ENCODE assay signal across 1 cellular context in the genomic region with DNA sequence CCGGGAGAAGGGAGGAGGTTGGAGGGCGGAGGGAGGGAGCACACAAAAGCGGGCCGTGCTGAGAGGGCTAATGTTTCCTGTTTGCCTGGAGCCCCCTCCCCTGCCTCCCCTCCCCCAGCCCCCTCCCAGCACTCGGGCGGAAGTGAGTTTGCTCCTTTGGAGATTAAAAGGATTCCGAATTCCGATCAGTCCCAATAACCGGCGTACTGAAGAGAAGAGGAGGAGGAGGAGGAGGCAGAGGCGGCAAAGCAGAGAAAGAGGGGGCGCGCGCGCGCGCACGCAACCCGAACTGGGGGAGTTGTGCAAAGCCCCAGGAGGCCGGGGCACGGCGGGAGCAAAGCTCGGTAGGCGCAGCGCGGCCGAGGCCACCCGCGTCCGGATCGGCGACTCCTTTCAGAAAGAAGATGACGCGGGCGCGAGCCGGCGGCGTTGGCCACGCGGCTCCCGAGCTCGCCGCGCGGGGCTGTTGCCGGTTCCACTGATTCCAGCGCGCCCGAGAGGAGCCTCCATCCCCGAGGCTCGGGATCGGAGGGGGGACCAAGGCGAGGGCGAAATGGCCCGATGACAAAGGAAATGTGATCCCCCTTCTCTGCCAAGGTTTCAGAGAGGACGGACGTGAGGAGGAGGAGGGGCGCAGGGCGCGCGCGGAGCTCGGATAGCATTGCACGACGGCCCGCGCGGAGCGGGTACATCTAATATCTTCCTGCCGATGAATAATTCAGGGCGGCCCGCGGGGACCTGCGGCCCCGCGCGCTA.
TF ChIP-seq lines count a peak whose summit lies in the region.

No MANE protein-coding gene starts in this region.

TF ChIP-seq in HepG2, 621 proteins besides CTCF, POLR2A, EP300 and RAD21 (continued from another document and continues in another):
- TF ChIP-seq, protein P1, sequence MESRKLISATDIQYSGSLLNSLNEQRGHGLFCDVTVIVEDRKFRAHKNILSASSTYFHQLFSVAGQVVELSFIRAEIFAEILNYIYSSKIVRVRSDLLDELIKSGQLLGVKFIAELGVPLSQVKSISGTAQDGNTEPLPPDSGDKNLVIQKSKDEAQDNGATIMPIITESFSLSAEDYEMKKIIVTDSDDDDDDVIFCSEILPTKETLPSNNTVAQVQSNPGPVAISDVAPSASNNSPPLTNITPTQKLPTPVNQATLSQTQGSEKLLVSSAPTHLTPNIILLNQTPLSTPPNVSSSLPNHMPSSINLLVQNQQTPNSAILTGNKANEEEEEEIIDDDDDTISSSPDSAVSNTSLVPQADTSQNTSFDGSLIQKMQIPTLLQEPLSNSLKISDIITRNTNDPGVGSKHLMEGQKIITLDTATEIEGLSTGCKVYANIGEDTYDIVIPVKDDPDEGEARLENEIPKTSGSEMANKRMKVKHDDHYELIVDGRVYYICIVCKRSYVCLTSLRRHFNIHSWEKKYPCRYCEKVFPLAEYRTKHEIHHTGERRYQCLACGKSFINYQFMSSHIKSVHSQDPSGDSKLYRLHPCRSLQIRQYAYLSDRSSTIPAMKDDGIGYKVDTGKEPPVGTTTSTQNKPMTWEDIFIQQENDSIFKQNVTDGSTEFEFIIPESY (CRISPR knock-in tag; IDR thresholded peaks at IDR 0.05) = no peak
- TF ChIP-seq DPF2 (CRISPR knock-in tag; IDR thresholded peaks at IDR 0.05; ENCODE audit: borderline replicate concordance, low read depth) = 0 out of 2 replicates have a peak, but pooled peaks have one; percentile 12
- TF ChIP-seq, protein P2, sequence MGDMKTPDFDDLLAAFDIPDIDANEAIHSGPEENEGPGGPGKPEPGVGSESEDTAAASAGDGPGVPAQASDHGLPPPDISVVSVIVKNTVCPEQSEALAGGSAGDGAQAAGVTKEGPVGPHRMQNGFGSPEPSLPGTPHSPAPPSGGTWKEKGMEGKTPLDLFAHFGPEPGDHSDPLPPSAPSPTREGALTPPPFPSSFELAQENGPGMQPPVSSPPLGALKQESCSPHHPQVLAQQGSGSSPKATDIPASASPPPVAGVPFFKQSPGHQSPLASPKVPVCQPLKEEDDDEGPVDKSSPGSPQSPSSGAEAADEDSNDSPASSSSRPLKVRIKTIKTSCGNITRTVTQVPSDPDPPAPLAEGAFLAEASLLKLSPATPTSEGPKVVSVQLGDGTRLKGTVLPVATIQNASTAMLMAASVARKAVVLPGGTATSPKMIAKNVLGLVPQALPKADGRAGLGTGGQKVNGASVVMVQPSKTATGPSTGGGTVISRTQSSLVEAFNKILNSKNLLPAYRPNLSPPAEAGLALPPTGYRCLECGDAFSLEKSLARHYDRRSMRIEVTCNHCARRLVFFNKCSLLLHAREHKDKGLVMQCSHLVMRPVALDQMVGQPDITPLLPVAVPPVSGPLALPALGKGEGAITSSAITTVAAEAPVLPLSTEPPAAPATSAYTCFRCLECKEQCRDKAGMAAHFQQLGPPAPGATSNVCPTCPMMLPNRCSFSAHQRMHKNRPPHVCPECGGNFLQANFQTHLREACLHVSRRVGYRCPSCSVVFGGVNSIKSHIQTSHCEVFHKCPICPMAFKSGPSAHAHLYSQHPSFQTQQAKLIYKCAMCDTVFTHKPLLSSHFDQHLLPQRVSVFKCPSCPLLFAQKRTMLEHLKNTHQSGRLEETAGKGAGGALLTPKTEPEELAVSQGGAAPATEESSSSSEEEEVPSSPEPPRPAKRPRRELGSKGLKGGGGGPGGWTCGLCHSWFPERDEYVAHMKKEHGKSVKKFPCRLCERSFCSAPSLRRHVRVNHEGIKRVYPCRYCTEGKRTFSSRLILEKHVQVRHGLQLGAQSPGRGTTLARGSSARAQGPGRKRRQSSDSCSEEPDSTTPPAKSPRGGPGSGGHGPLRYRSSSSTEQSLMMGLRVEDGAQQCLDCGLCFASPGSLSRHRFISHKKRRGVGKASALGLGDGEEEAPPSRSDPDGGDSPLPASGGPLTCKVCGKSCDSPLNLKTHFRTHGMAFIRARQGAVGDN (CRISPR knock-in tag; IDR thresholded peaks at IDR 0.05) = peak; percentile 64
- peak; percentile 70 for TF ChIP-seq ZBTB7B (CRISPR knock-in tag; IDR thresholded peaks at IDR 0.05)
- peak; percentile 21; the same call in 1 of the 2 replicates for TF ChIP-seq ARNT2 (CRISPR knock-in tag; IDR thresholded peaks at IDR 0.05; ENCODE audit: low read depth)
- TF ChIP-seq IKZF4 (CRISPR knock-in tag; IDR thresholded peaks at IDR 0.05; ENCODE audit: borderline replicate concordance, low read depth, not compliant biosample characterization) = no peak
- TF ChIP-seq, protein P3, sequence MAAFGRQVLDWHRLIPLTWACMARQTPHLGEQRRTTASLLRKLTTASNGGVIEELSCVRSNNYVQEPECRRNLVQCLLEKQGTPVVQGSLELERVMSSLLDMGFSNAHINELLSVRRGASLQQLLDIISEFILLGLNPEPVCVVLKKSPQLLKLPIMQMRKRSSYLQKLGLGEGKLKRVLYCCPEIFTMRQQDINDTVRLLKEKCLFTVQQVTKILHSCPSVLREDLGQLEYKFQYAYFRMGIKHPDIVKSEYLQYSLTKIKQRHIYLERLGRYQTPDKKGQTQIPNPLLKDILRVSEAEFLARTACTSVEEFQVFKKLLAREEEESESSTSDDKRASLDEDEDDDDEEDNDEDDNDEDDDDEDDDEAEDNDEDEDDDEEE (CRISPR knock-in tag; IDR thresholded peaks at IDR 0.05) = 0 out of 2 replicates have a peak, but pooled peaks have one; percentile 25
- TF ChIP-seq ZNF7 (CRISPR knock-in tag; IDR thresholded peaks at IDR 0.05) = no peak
- no peak for TF ChIP-seq ZNF256 (CRISPR knock-in tag; conservative IDR thresholded peaks at IDR 0.05)
- TF ChIP-seq, protein P4, sequence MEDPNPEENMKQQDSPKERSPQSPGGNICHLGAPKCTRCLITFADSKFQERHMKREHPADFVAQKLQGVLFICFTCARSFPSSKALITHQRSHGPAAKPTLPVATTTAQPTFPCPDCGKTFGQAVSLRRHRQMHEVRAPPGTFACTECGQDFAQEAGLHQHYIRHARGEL (CRISPR knock-in tag; IDR thresholded peaks at IDR 0.05) = no peak
- no peak for TF ChIP-seq ZNF432 (CRISPR knock-in tag; IDR thresholded peaks at IDR 0.05; ENCODE audit: borderline replicate concordance)
- TF ChIP-seq MIER3 (CRISPR knock-in tag; IDR thresholded peaks at IDR 0.05; ENCODE audit: borderline replicate concordance) = peak; percentile 50; the same call in 1 of the 2 replicates
- peak; percentile 74; the same call in 1 of the 2 replicates for TF ChIP-seq HOXA5 (CRISPR knock-in tag; IDR thresholded peaks at IDR 0.05)
- TF ChIP-seq, protein P5, sequence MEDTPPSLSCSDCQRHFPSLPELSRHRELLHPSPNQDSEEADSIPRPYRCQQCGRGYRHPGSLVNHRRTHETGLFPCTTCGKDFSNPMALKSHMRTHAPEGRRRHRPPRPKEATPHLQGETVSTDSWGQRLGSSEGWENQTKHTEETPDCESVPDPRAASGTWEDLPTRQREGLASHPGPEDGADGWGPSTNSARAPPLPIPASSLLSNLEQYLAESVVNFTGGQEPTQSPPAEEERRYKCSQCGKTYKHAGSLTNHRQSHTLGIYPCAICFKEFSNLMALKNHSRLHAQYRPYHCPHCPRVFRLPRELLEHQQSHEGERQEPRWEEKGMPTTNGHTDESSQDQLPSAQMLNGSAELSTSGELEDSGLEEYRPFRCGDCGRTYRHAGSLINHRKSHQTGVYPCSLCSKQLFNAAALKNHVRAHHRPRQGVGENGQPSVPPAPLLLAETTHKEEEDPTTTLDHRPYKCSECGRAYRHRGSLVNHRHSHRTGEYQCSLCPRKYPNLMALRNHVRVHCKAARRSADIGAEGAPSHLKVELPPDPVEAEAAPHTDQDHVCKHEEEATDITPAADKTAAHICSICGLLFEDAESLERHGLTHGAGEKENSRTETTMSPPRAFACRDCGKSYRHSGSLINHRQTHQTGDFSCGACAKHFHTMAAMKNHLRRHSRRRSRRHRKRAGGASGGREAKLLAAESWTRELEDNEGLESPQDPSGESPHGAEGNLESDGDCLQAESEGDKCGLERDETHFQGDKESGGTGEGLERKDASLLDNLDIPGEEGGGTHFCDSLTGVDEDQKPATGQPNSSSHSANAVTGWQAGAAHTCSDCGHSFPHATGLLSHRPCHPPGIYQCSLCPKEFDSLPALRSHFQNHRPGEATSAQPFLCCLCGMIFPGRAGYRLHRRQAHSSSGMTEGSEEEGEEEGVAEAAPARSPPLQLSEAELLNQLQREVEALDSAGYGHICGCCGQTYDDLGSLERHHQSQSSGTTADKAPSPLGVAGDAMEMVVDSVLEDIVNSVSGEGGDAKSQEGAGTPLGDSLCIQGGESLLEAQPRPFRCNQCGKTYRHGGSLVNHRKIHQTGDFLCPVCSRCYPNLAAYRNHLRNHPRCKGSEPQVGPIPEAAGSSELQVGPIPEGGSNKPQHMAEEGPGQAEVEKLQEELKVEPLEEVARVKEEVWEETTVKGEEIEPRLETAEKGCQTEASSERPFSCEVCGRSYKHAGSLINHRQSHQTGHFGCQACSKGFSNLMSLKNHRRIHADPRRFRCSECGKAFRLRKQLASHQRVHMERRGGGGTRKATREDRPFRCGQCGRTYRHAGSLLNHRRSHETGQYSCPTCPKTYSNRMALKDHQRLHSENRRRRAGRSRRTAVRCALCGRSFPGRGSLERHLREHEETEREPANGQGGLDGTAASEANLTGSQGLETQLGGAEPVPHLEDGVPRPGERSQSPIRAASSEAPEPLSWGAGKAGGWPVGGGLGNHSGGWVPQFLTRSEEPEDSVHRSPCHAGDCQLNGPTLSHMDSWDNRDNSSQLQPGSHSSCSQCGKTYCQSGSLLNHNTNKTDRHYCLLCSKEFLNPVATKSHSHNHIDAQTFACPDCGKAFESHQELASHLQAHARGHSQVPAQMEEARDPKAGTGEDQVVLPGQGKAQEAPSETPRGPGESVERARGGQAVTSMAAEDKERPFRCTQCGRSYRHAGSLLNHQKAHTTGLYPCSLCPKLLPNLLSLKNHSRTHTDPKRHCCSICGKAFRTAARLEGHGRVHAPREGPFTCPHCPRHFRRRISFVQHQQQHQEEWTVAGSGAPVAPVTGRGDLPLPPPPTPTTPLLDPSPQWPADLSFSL (CRISPR knock-in tag; IDR thresholded peaks at IDR 0.05) = no peak
- peak; percentile 37; the same call in 1 of the 2 replicates for TF ChIP-seq PHF20 (CRISPR knock-in tag; IDR thresholded peaks at IDR 0.05)
- no peak for TF ChIP-seq JUND (CRISPR knock-in tag; IDR thresholded peaks at IDR 0.05)
- TF ChIP-seq NCOA1 (CRISPR knock-in tag; IDR thresholded peaks at IDR 0.05) = no peak
- TF ChIP-seq ZNF788 (CRISPR knock-in tag; IDR thresholded peaks at IDR 0.05; ENCODE audit: borderline replicate concordance) = 0 out of 2 replicates have a peak, but pooled peaks have one; percentile 55
- TF ChIP-seq GPN1 (CRISPR knock-in tag; IDR thresholded peaks at IDR 0.05; ENCODE audit: borderline replicate concordance) = no peak
- peak; percentile 57; the same call in 1 of the 2 replicates for TF ChIP-seq CCDC6 (CRISPR knock-in tag; IDR thresholded peaks at IDR 0.05)
- no peak for TF ChIP-seq SP140L (CRISPR knock-in tag; IDR thresholded peaks at IDR 0.05; ENCODE audit: borderline replicate concordance)
- peak; percentile 79 for TF ChIP-seq RBM39 (IDR thresholded peaks at IDR 0.05; ENCODE audit: low read depth, low read length, poor library complexity, severe bottlenecking)
- TF ChIP-seq ZNF749 (CRISPR knock-in tag; IDR thresholded peaks at IDR 0.05; ENCODE audit: borderline replicate concordance) = no peak
- no peak for TF ChIP-seq RFXANK (CRISPR knock-in tag; IDR thresholded peaks at IDR 0.05)
- no peak for TF ChIP-seq SATB2 (CRISPR knock-in tag; IDR thresholded peaks at IDR 0.05)
- TF ChIP-seq ZNF772 (CRISPR knock-in tag; IDR thresholded peaks at IDR 0.05) = peak; percentile 56; the same call in 1 of the 2 replicates
- TF ChIP-seq ZNF768 (CRISPR knock-in tag; IDR thresholded peaks at IDR 0.05) = peak; percentile 40
- TF ChIP-seq NFIC (IDR thresholded peaks at IDR 0.05; ENCODE audit: low read length) = peak; percentile 2; the same call in 1 of the 2 replicates
- TF ChIP-seq, protein P6, sequence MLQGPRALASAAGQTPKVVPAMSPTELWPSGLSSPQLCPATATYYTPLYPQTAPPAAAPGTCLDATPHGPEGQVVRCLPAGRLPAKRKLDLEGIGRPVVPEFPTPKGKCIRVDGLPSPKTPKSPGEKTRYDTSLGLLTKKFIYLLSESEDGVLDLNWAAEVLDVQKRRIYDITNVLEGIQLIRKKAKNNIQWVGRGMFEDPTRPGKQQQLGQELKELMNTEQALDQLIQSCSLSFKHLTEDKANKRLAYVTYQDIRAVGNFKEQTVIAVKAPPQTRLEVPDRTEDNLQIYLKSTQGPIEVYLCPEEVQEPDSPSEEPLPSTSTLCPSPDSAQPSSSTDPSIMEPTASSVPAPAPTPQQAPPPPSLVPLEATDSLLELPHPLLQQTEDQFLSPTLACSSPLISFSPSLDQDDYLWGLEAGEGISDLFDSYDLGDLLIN (CRISPR knock-in tag; IDR thresholded peaks at IDR 0.05; ENCODE audit: borderline replicate concordance) = no peak
- no peak for TF ChIP-seq GATAD1 (CRISPR knock-in tag; IDR thresholded peaks at IDR 0.05)
- TF ChIP-seq ZNF615 (CRISPR knock-in tag; IDR thresholded peaks at IDR 0.05; ENCODE audit: borderline replicate concordance) = no peak
- TF ChIP-seq SP5 (CRISPR knock-in tag; IDR thresholded peaks at IDR 0.05; ENCODE audit: borderline replicate concordance, low read depth) = peak; percentile 35; the same call in 1 of the 2 replicates
- peak; percentile 71; the same call in 1 of the 2 replicates for TF ChIP-seq SNAI1 (CRISPR knock-in tag; IDR thresholded peaks at IDR 0.05; ENCODE audit: borderline replicate concordance)
- TF ChIP-seq, protein P7, sequence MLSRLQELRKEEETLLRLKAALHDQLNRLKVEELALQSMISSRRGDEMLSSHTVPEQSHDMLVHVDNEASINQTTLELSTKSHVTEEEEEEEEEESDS (CRISPR knock-in tag; IDR thresholded peaks at IDR 0.05; ENCODE audit: borderline replicate concordance) = no peak
- TF ChIP-seq CREM (IDR thresholded peaks at IDR 0.05) = no peak; the same call in none of the 2 replicates
- TF ChIP-seq CREM (CRISPR knock-in tag; IDR thresholded peaks at IDR 0.05) = no peak
- no peak for TF ChIP-seq REXO4 (CRISPR knock-in tag; IDR thresholded peaks at IDR 0.05; ENCODE audit: borderline replicate concordance)
- TF ChIP-seq, protein P8, sequence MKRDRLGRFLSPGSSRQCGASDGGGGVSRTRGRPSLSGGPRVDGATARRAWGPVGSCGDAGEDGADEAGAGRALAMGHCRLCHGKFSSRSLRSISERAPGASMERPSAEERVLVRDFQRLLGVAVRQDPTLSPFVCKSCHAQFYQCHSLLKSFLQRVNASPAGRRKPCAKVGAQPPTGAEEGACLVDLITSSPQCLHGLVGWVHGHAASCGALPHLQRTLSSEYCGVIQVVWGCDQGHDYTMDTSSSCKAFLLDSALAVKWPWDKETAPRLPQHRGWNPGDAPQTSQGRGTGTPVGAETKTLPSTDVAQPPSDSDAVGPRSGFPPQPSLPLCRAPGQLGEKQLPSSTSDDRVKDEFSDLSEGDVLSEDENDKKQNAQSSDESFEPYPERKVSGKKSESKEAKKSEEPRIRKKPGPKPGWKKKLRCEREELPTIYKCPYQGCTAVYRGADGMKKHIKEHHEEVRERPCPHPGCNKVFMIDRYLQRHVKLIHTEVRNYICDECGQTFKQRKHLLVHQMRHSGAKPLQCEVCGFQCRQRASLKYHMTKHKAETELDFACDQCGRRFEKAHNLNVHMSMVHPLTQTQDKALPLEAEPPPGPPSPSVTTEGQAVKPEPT (CRISPR knock-in tag; IDR thresholded peaks at IDR 0.05; ENCODE audit: low read depth) = no peak; the same call in 1 of the 2 replicates
- TF ChIP-seq KDM4B (CRISPR knock-in tag; IDR thresholded peaks at IDR 0.05) = no peak
- TF ChIP-seq EED (CRISPR knock-in tag; IDR thresholded peaks at IDR 0.05) = no peak
- no peak for TF ChIP-seq ZSCAN21 (CRISPR knock-in tag; IDR thresholded peaks at IDR 0.05; ENCODE audit: borderline replicate concordance)
- 0 out of 2 replicates have a peak, but pooled peaks have one; percentile 20 for TF ChIP-seq WIZ (CRISPR knock-in tag; IDR thresholded peaks at IDR 0.05)
- 0 out of 2 replicates have a peak, but pooled peaks have one; percentile 34 for TF ChIP-seq CC2D1A (CRISPR knock-in tag; IDR thresholded peaks at IDR 0.05)
- peak; percentile 84; the same call in 1 of the 2 replicates for TF ChIP-seq MLLT10 (CRISPR knock-in tag; IDR thresholded peaks at IDR 0.05)
- no peak for TF ChIP-seq ZNF12 (CRISPR knock-in tag; IDR thresholded peaks at IDR 0.05)
